ENCODE assay signal across 8 cellular contexts in genomic region chrX:138026211-138026610, GRCh38.
A peak's percentile ranks its signal among the peaks of the same experiment; 100 is the strongest.
DNase-seq lines count a peak whose midpoint lies in the region; ATAC-seq and TF ChIP-seq lines count a peak whose summit lies in the region.

No MANE protein-coding gene starts in this region.

- H3K4me2 ChIP-seq in SU-DHL-6 (ENCODE audit: low read depth, low read length, poor library complexity, severe bottlenecking) (no peak overlapping the region), neural cell (ENCODE audit: low read length) (no peak overlapping the region)

- in situ Hi-C loops in GM13977 (cut with MboI; ENCODE audit: low pct_unique_long_range_greater_than_20kb, low sequenced_read_pairs, unreplicated experiment): no loop called here

- no peak overlapping the region for H3K9ac ChIP-seq in SU-DHL-6 (ENCODE audit: low read length)
- no peak overlapping the region for H3K9ac ChIP-seq in neural cell (ENCODE audit: low read length)

- CTCF ChIA-PET in activated CD8-positive, alpha-beta T cell treated with anti-CD3 and anti-CD28 coated beads for 36 hours (lab: Charles Lee): no interaction called here

- H3K27ac ChIP-seq in SU-DHL-6 (ENCODE audit: low read depth, low read length) (no peak overlapping the region), neural cell (ENCODE audit: low read length) (no peak overlapping the region), esophagus squamous epithelium (no peak overlapping the region)

- H2AFZ ChIP-seq in SU-DHL-6 (ENCODE audit: low read depth, low read length, severe bottlenecking): no peak overlapping the region
- H2AFZ ChIP-seq in neural cell (ENCODE audit: low read depth, low read length): no peak overlapping the region

- peak; percentile 70 for ATAC-seq in HG02938 (IDR thresholded peaks at IDR 0.05; ENCODE audit: unreplicated experiment)
- no peak for ATAC-seq in activated CD8-positive, alpha-beta T cell treated with anti-CD3 and anti-CD28 coated beads for 36 hours

- intact Hi-C loops in esophagus squamous epithelium (cut with DNase I): no loop called here
- intact Hi-C loops in activated CD8-positive, alpha-beta T cell treated with anti-CD3 and anti-CD28 coated beads for 36 hours (cut with micrococcal nuclease): no loop called here

- no peak overlapping the region for H3K4me3 Mint-ChIP-seq in activated CD8-positive, alpha-beta T cell treated with anti-CD3 and anti-CD28 coated beads for 36 hours

- no peaks in the 10 kb centered on the region for H3K4me1 Mint-ChIP-seq in activated CD8-positive, alpha-beta T cell treated with anti-CD3 and anti-CD28 coated beads for 36 hours (ENCODE audit: low read depth)

- no peaks in the 10 kb centered on the region for H3K27me3 ChIP-seq in SU-DHL-6 (ENCODE audit: low read length)
- no peaks in the 10 kb centered on the region for H3K27me3 ChIP-seq in neural cell (ENCODE audit: insufficient read depth, low read depth, low read length)
- no peaks in the 10 kb centered on the region for H3K27me3 ChIP-seq in esophagus squamous epithelium

- H3K36me3 Mint-ChIP-seq in activated CD8-positive, alpha-beta T cell treated with anti-CD3 and anti-CD28 coated beads for 36 hours (ENCODE audit: low read depth): no peaks in the 10 kb centered on the region

- H3K9me2 ChIP-seq in SU-DHL-6 (replicated peaks; ENCODE audit: insufficient read depth, low read length): no peaks in the 10 kb centered on the region
- no peaks in the 10 kb centered on the region for H3K9me2 ChIP-seq in neural cell (ENCODE audit: insufficient read depth, low read length)

- no peak for TF ChIP-seq EP300 in neural cell (conservative IDR thresholded peaks at IDR 0.05; ENCODE audit: poor library complexity, severe bottlenecking)

- H3K79me2 ChIP-seq in SU-DHL-6 (ENCODE audit: insufficient read depth, low read length): no peaks in the 10 kb centered on the region
- H3K79me2 ChIP-seq in neural cell (replicated peaks; ENCODE audit: insufficient read depth, low read length): no peaks in the 10 kb centered on the region

- H4K20me1 ChIP-seq in SU-DHL-6 (ENCODE audit: low read depth, low read length) (no peaks in the 10 kb centered on the region), neural cell (ENCODE audit: insufficient read depth) (no peaks in the 10 kb centered on the region)

- H3K27ac Mint-ChIP-seq in activated CD8-positive, alpha-beta T cell treated with anti-CD3 and anti-CD28 coated beads for 36 hours: no peak overlapping the region

- H3K9me3 Mint-ChIP-seq in activated CD8-positive, alpha-beta T cell treated with anti-CD3 and anti-CD28 coated beads for 36 hours: no peaks in the 10 kb centered on the region

- TF ChIP-seq CTCF in GM13977 (IDR thresholded peaks at IDR 0.05; ENCODE audit: extremely low read depth, insufficient read depth, missing control alignments): peak; percentile 64
- peak; percentile 39 for TF ChIP-seq CTCF in SU-DHL-6 (IDR thresholded peaks at IDR 0.05; ENCODE audit: insufficient read depth, low read length, poor library complexity, severe bottlenecking)
- peak; percentile 65 for TF ChIP-seq CTCF in neural cell (IDR thresholded peaks at IDR 0.05; ENCODE audit: poor library complexity, severe bottlenecking)
- TF ChIP-seq CTCF in esophagus squamous epithelium (IDR thresholded peaks at IDR 0.05): peak in 1 of 6 experiments; percentile 23
- no peak for TF ChIP-seq CTCF in activated CD8-positive, alpha-beta T cell treated with anti-CD3 and anti-CD28 coated beads for 36 hours (IDR thresholded peaks at IDR 0.05)

- H3F3A ChIP-seq in SU-DHL-6 (ENCODE audit: insufficient read depth) (no peaks in the 10 kb centered on the region), neural cell (ENCODE audit: insufficient read depth, low read length, poor library complexity, severe bottlenecking) (no peaks in the 10 kb centered on the region)

- DNase-seq in GM13977 (ENCODE audit: low spot score): peak; percentile 28
- no peak for DNase-seq in activated CD4-positive, alpha-beta T cell treated with anti-CD3 and anti-CD28 coated beads for 1 hour
- no peak for DNase-seq in esophagus squamous epithelium (lab: John Stamatoyannopoulos, UW)
- no peak for DNase-seq in activated CD4-positive, CD25-positive, alpha-beta regulatory T cell treated with anti-CD3 and anti-CD28 coated beads, Interleukin-2, amount 50 U/mL, for 72 hours
- DNase-seq in activated CD8-positive, alpha-beta T cell treated with anti-CD3 and anti-CD28 coated beads for 36 hours: no peak

- H3K27me3 Mint-ChIP-seq in activated CD8-positive, alpha-beta T cell treated with anti-CD3 and anti-CD28 coated beads for 36 hours: peaks cover 1% of the 10 kb centered on the region

- TF ChIP-seq POLR2A in esophagus squamous epithelium (IDR thresholded peaks at IDR 0.05): no peak

- H3K36me3 ChIP-seq in SU-DHL-6 (ENCODE audit: low read length) (no peaks in the 10 kb centered on the region), neural cell (ENCODE audit: insufficient read depth, low read length) (no peaks in the 10 kb centered on the region), esophagus squamous epithelium (no peaks in the 10 kb centered on the region)

- no peaks in the 10 kb centered on the region for H3K4me1 ChIP-seq in esophagus squamous epithelium

- POLR2A ChIA-PET in activated CD8-positive, alpha-beta T cell treated with anti-CD3 and anti-CD28 coated beads for 36 hours (lab: Charles Lee): no interaction called here

- 17% methylated on average over 1 of the region's 1 CpG; no CpG with 5 or more reads in 1 of the 2 donors for WGBS in esophagus squamous epithelium, 2 donors

- peak; percentile 67 for TF ChIP-seq RAD21 in neural cell (conservative IDR thresholded peaks at IDR 0.05)

- no peaks in the 10 kb centered on the region for H3K9me3 ChIP-seq in SU-DHL-6 (ENCODE audit: insufficient read depth, low read length)
- H3K9me3 ChIP-seq in neural cell (ENCODE audit: low read length): no peaks in the 10 kb centered on the region
- H3K9me3 ChIP-seq in esophagus squamous epithelium: no peaks in the 10 kb centered on the region

- H3K4me3 ChIP-seq in SU-DHL-6 (ENCODE audit: insufficient read depth, low read length, poor library complexity, severe bottlenecking) (no peak overlapping the region), neural cell (ENCODE audit: low read length) (no peak overlapping the region), esophagus squamous epithelium (no peak overlapping the region)

TF ChIP-seq in neural cell, 6 proteins besides CTCF, POLR2A, EP300 and RAD21:
- TF ChIP-seq SMC3 (conservative IDR thresholded peaks at IDR 0.05; ENCODE audit: poor library complexity) (peak; percentile 70), TAF1 (IDR thresholded peaks at IDR 0.05; ENCODE audit: low read depth) (no peak)
